Comparison of ENCODE assay signal across 1 cellular context in the genomic region with DNA sequence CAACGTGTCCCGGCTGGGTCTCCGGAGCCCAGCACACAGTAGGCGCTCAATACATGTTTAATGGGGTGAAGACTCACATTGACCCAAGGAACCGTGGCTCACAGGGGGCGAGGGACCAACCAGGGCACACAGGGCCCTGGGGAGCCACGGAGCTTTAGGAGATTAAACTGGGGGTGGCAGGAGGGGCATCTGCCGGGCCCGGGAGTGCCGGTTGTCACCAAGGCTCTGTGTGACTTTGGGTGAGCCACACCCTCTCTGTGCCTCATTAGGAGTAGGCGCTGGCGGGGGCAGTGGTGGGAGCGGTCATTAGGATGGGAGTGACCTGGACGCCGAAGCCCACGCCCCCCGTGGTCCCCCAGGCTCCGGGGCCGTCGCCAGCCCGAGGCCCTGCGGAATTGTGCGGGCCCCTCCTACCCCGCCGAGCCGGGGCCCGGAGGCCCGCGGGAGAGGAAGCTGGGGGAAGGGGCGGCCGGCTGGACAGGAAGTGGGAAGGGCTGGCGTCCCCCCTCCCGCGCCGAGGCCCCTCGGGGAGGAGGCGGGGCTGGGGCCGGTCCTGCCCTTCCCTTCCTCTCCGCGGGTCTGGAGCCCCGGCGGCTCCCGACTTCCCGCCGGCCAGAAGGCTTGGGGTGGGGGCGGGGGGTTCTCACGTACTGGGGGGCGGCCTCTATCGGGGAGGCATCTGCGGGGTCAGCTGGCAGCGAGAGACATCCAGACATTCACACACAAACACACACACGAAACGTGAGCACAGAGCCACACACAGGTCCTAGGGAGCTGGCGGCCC.
TF ChIP-seq lines count a peak whose summit lies in the region.

No MANE protein-coding gene starts in this region.

TF ChIP-seq in HepG2, 621 proteins besides CTCF, POLR2A, EP300 and RAD21 (continued from another document and continues in another):
- peak; percentile 54; the same call in 1 of the 2 replicates for TF ChIP-seq ZNF124 (CRISPR knock-in tag; IDR thresholded peaks at IDR 0.05)
- TF ChIP-seq, protein P1, sequence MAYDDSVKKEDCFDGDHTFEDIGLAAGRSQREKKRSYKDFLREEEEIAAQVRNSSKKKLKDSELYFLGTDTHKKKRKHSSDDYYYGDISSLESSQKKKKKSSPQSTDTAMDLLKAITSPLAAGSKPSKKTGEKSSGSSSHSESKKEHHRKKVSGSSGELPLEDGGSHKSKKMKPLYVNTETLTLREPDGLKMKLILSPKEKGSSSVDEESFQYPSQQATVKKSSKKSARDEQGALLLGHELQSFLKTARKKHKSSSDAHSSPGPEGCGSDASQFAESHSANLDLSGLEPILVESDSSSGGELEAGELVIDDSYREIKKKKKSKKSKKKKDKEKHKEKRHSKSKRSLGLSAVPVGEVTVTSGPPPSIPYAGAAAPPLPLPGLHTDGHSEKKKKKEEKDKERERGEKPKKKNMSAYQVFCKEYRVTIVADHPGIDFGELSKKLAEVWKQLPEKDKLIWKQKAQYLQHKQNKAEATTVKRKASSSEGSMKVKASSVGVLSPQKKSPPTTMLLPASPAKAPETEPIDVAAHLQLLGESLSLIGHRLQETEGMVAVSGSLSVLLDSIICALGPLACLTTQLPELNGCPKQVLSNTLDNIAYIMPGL (CRISPR knock-in tag; IDR thresholded peaks at IDR 0.05; ENCODE audit: borderline replicate concordance in 1 of 2, low read depth in 1 of 2) = 0 out of 4 replicates have a peak, but pooled peaks of 1 of the 2 experiments have one; percentile 29
- TF ChIP-seq ZNF746 (CRISPR knock-in tag; IDR thresholded peaks at IDR 0.05) = peak; percentile 98
- no peak for TF ChIP-seq HMGA1 (CRISPR knock-in tag; conservative IDR thresholded peaks at IDR 0.05)
- TF ChIP-seq, protein P2, sequence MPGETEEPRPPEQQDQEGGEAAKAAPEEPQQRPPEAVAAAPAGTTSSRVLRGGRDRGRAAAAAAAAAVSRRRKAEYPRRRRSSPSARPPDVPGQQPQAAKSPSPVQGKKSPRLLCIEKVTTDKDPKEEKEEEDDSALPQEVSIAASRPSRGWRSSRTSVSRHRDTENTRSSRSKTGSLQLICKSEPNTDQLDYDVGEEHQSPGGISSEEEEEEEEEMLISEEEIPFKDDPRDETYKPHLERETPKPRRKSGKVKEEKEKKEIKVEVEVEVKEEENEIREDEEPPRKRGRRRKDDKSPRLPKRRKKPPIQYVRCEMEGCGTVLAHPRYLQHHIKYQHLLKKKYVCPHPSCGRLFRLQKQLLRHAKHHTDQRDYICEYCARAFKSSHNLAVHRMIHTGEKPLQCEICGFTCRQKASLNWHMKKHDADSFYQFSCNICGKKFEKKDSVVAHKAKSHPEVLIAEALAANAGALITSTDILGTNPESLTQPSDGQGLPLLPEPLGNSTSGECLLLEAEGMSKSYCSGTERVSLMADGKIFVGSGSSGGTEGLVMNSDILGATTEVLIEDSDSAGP (CRISPR knock-in tag; IDR thresholded peaks at IDR 0.05; ENCODE audit: borderline replicate concordance) = peak; percentile 62; the same call in 1 of the 2 replicates
- peak; percentile 77 for TF ChIP-seq ZNF563 (CRISPR knock-in tag; IDR thresholded peaks at IDR 0.05)
- no peak for TF ChIP-seq ZNF780A (CRISPR knock-in tag; IDR thresholded peaks at IDR 0.05)
- TF ChIP-seq KAT7 (CRISPR knock-in tag; IDR thresholded peaks at IDR 0.05; ENCODE audit: borderline replicate concordance) = no peak
- no peak for TF ChIP-seq ZNF891 (CRISPR knock-in tag; IDR thresholded peaks at IDR 0.05)
- peak; percentile 75 for TF ChIP-seq SAP130 (CRISPR knock-in tag; IDR thresholded peaks at IDR 0.05; ENCODE audit: low read depth)
- no peak for TF ChIP-seq ZNF44 (CRISPR knock-in tag; IDR thresholded peaks at IDR 0.05)
- 0 out of 2 replicates have a peak, but pooled peaks have one; percentile 53 for TF ChIP-seq ZNF20 (CRISPR knock-in tag; IDR thresholded peaks at IDR 0.05)
- peak; percentile 83; the same call in 1 of the 2 replicates for TF ChIP-seq CHD4 (IDR thresholded peaks at IDR 0.05; ENCODE audit: borderline replicate concordance, low read length)
- TF ChIP-seq KDM2A (CRISPR knock-in tag; IDR thresholded peaks at IDR 0.05; ENCODE audit: borderline replicate concordance, low read depth) = peak; percentile 11; the same call in 1 of the 2 replicates
- TF ChIP-seq, protein P3, sequence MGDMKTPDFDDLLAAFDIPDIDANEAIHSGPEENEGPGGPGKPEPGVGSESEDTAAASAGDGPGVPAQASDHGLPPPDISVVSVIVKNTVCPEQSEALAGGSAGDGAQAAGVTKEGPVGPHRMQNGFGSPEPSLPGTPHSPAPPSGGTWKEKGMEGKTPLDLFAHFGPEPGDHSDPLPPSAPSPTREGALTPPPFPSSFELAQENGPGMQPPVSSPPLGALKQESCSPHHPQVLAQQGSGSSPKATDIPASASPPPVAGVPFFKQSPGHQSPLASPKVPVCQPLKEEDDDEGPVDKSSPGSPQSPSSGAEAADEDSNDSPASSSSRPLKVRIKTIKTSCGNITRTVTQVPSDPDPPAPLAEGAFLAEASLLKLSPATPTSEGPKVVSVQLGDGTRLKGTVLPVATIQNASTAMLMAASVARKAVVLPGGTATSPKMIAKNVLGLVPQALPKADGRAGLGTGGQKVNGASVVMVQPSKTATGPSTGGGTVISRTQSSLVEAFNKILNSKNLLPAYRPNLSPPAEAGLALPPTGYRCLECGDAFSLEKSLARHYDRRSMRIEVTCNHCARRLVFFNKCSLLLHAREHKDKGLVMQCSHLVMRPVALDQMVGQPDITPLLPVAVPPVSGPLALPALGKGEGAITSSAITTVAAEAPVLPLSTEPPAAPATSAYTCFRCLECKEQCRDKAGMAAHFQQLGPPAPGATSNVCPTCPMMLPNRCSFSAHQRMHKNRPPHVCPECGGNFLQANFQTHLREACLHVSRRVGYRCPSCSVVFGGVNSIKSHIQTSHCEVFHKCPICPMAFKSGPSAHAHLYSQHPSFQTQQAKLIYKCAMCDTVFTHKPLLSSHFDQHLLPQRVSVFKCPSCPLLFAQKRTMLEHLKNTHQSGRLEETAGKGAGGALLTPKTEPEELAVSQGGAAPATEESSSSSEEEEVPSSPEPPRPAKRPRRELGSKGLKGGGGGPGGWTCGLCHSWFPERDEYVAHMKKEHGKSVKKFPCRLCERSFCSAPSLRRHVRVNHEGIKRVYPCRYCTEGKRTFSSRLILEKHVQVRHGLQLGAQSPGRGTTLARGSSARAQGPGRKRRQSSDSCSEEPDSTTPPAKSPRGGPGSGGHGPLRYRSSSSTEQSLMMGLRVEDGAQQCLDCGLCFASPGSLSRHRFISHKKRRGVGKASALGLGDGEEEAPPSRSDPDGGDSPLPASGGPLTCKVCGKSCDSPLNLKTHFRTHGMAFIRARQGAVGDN (CRISPR knock-in tag; IDR thresholded peaks at IDR 0.05) = peak; percentile 89
- TF ChIP-seq ZMYM4 (CRISPR knock-in tag; IDR thresholded peaks at IDR 0.05) = peak; percentile 28; the same call in 1 of the 2 replicates
- TF ChIP-seq SP5 (CRISPR knock-in tag; IDR thresholded peaks at IDR 0.05; ENCODE audit: borderline replicate concordance, low read depth) = peak; percentile 83
- TF ChIP-seq ZNF264 (CRISPR knock-in tag; IDR thresholded peaks at IDR 0.05) = no peak
- no peak for TF ChIP-seq AGO2 (optimal IDR thresholded peaks at IDR 0.05; ENCODE audit: low read depth, low read length)
- TF ChIP-seq ZIK1 (CRISPR knock-in tag; IDR thresholded peaks at IDR 0.05; ENCODE audit: borderline replicate concordance, low read depth) = no peak
- 0 out of 2 replicates have a peak, but pooled peaks have one; percentile 17 for TF ChIP-seq SOX5 (CRISPR knock-in tag; IDR thresholded peaks at IDR 0.05; ENCODE audit: borderline replicate concordance)
- peak; percentile 78 for TF ChIP-seq ZMYM2 (CRISPR knock-in tag; IDR thresholded peaks at IDR 0.05)
- no peak for TF ChIP-seq ZNF251 (CRISPR knock-in tag; IDR thresholded peaks at IDR 0.05)
- no peak for TF ChIP-seq ZBTB33 (CRISPR knock-in tag; IDR thresholded peaks at IDR 0.05)
- TF ChIP-seq, protein P4, sequence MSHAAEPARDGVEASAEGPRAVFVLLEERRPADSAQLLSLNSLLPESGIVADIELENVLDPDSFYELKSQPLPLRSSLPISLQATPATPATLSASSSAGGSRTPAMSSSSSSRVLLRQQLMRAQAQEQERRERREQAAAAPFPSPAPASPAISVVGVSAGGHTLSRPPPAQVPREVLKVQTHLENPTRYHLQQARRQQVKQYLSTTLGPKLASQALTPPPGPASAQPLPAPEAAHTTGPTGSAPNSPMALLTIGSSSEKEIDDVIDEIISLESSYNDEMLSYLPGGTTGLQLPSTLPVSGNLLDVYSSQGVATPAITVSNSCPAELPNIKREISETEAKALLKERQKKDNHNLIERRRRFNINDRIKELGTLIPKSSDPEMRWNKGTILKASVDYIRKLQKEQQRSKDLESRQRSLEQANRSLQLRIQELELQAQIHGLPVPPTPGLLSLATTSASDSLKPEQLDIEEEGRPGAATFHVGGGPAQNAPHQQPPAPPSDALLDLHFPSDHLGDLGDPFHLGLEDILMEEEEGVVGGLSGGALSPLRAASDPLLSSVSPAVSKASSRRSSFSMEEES (CRISPR knock-in tag; IDR thresholded peaks at IDR 0.05) = peak; percentile 70; the same call in 1 of the 2 replicates
- TF ChIP-seq ZNF234 (CRISPR knock-in tag; conservative IDR thresholded peaks at IDR 0.05) = 0 out of 2 replicates have a peak, but pooled peaks have one; percentile 46
- 0 out of 2 replicates have a peak, but pooled peaks have one; percentile 46 for TF ChIP-seq ZNF766 (CRISPR knock-in tag; IDR thresholded peaks at IDR 0.05; ENCODE audit: borderline replicate concordance)
- no peak for TF ChIP-seq NRL (CRISPR knock-in tag; IDR thresholded peaks at IDR 0.05; ENCODE audit: borderline replicate concordance)
- TF ChIP-seq, protein P5, sequence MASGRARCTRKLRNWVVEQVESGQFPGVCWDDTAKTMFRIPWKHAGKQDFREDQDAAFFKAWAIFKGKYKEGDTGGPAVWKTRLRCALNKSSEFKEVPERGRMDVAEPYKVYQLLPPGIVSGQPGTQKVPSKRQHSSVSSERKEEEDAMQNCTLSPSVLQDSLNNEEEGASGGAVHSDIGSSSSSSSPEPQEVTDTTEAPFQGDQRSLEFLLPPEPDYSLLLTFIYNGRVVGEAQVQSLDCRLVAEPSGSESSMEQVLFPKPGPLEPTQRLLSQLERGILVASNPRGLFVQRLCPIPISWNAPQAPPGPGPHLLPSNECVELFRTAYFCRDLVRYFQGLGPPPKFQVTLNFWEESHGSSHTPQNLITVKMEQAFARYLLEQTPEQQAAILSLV (CRISPR knock-in tag; IDR thresholded peaks at IDR 0.05; ENCODE audit: borderline replicate concordance) = no peak; the same call in 1 of the 2 replicates
- peak; percentile 72; the same call in 1 of the 2 replicates for TF ChIP-seq ZNF446 (CRISPR knock-in tag; IDR thresholded peaks at IDR 0.05)
- TF ChIP-seq, protein P6, sequence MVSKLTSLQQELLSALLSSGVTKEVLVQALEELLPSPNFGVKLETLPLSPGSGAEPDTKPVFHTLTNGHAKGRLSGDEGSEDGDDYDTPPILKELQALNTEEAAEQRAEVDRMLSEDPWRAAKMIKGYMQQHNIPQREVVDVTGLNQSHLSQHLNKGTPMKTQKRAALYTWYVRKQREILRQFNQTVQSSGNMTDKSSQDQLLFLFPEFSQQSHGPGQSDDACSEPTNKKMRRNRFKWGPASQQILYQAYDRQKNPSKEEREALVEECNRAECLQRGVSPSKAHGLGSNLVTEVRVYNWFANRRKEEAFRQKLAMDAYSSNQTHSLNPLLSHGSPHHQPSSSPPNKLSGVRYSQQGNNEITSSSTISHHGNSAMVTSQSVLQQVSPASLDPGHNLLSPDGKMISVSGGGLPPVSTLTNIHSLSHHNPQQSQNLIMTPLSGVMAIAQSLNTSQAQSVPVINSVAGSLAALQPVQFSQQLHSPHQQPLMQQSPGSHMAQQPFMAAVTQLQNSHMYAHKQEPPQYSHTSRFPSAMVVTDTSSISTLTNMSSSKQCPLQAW (CRISPR knock-in tag; IDR thresholded peaks at IDR 0.05) = 0 out of 2 replicates have a peak, but pooled peaks have one; percentile 65
- TF ChIP-seq POGK (CRISPR knock-in tag; conservative IDR thresholded peaks at IDR 0.05) = 0 out of 2 replicates have a peak, but pooled peaks have one; percentile 37
- TF ChIP-seq ZNF430 (CRISPR knock-in tag; IDR thresholded peaks at IDR 0.05) = peak; percentile 80; the same call in 1 of the 2 replicates
- no peak for TF ChIP-seq MYPOP (CRISPR knock-in tag; IDR thresholded peaks at IDR 0.05)
- no peak for TF ChIP-seq SUZ12 (IDR thresholded peaks at IDR 0.05; ENCODE audit: low read depth, low read length)
- TF ChIP-seq, protein P7, sequence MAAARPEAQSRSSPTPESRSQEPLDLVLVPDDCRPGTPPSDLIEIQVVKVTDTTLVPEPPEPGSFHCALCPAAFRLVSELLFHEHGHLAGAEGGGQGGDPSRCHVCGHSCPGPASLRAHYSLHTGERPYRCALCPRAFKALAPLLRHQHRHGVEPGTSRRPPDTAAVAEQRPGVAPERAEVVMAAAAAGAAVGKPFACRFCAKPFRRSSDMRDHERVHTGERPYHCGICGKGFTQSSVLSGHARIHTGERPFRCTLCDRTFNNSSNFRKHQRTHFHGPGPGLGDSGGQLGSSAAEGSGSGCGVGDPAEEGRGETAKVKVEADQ (CRISPR knock-in tag; IDR thresholded peaks at IDR 0.05; ENCODE audit: borderline replicate concordance) = peak; percentile 36; the same call in 1 of the 2 replicates
- TF ChIP-seq ZNF17 (CRISPR knock-in tag; IDR thresholded peaks at IDR 0.05) = no peak
